1 cellular context compared by ENCODE assay signal in genomic region chr15:41150279-41150678, GRCh38.
TF ChIP-seq lines count a peak whose summit lies in the region.

No MANE protein-coding gene starts in this region.

TF ChIP-seq in H1, 55 proteins besides CTCF, POLR2A, EP300 and RAD21:
- no peak for TF ChIP-seq POLR2AphosphoS5 (IDR thresholded peaks at IDR 0.05; ENCODE audit: low read depth, low read length)
- TF ChIP-seq USF2 (IDR thresholded peaks at IDR 0.05; ENCODE audit: low read length), result no peak
- no peak for TF ChIP-seq ZNF274 (IDR thresholded peaks at IDR 0.05; ENCODE audit: borderline replicate concordance, extremely low read depth, low read length)
- no peak for TF ChIP-seq MAFK (IDR thresholded peaks at IDR 0.05; ENCODE audit: low read depth, low read length)
- TF ChIP-seq GTF2F1 (IDR thresholded peaks at IDR 0.05; ENCODE audit: borderline replicate concordance, low read depth, low read length), result no peak
- no peak for TF ChIP-seq HDAC6 (IDR thresholded peaks at IDR 0.05; ENCODE audit: low read depth, low read length)
- no peak for TF ChIP-seq SP4 (IDR thresholded peaks at IDR 0.05; ENCODE audit: low read length)
- TF ChIP-seq RFX5 (IDR thresholded peaks at IDR 0.05; ENCODE audit: borderline replicate concordance, low read depth, low read length), result no peak
- TF ChIP-seq SP2 (IDR thresholded peaks at IDR 0.05; ENCODE audit: low read length), result no peak
- no peak for TF ChIP-seq RXRA (IDR thresholded peaks at IDR 0.05; ENCODE audit: insufficient read depth, low read depth, low read length)
- TF ChIP-seq JUND (IDR thresholded peaks at IDR 0.05; ENCODE audit: low read length), result no peak
